1 cellular context compared by ENCODE assay signal in the genomic region with DNA sequence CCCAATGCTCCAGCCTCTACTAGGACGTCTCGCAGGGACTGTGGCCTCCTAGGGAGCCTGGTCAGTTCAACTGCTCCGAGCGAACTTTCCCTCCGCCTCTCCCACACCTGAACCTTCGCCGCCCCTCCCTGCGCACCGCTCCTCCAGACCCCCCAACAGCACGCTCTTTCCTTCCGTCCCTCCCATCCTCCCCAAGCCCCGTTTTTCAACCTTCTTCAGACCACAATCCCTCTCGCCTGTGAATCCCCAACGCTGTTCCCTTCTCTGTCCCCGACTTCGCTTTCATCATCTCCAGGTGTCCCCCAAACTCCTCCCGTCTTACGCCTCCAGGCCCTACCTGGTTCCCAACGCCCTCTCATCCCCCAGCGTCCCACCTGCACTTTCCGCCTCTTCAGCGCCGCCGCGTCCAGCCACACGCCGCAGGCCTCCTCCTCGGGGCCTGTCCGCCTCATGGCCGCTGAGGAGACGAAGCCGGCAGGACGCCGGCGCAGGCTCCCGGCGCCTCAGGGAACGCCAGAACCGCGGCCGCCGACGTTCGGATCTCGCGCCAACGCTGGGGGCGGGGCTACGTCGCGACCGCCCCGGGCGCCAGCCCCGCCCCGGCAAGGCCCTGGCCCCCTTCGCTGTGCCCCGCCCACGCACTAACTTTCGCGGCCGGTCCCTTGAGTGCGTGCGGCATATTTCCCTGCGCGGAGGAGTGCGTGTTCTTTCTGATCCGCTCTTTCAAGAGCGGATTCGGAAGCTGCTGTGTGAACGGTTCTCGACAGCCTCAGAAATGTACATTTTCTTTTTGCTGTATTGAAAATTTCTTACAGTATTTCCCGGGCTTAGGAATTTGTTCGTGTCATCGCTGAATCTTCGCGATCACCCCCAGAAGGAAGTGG.
TF ChIP-seq lines count a peak whose summit lies in the region.

TSS of gene AUNIP (minus strand) at position 552 of the 884 bp plus-strand sequence. CDS start at position 452, 100 bp downstream.

TF ChIP-seq in HEK293, 187 proteins besides CTCF, POLR2A, EP300 and RAD21 (continued from another document):
- TF ChIP-seq SP2 (tag by site-specific recombination; IDR thresholded peaks at IDR 0.05) (peak; percentile 57), HOXC10 (CRISPR knock-in tag; IDR thresholded peaks at IDR 0.05) (no peak), ZNF221 (tag by site-specific recombination; IDR thresholded peaks at IDR 0.05; ENCODE audit: borderline replicate concordance) (no peak), ZSCAN23 (tag by site-specific recombination; IDR thresholded peaks at IDR 0.05) (peak; percentile 86; the same call in 1 of the 2 replicates), ZNF10 (tag by site-specific recombination; IDR thresholded peaks at IDR 0.05) (no peak; the same call in 1 of the 2 replicates), ZNF701 (tag by site-specific recombination; IDR thresholded peaks at IDR 0.05) (0 out of 2 replicates have a peak, but pooled peaks have one; percentile 71), ZNF792 (tag by site-specific recombination; IDR thresholded peaks at IDR 0.05) (peak; percentile 29; the same call in 1 of the 2 replicates), ZNF24 (tag by site-specific recombination; IDR thresholded peaks at IDR 0.05) (0 out of 2 replicates have a peak, but pooled peaks have one; percentile 74), ZBTB1 (tag by site-specific recombination; IDR thresholded peaks at IDR 0.05) (no peak; the same call in 1 of the 2 replicates), ZNF830 (tag by site-specific recombination; IDR thresholded peaks at IDR 0.05; ENCODE audit: low read depth) (no peak), KLF7 (tag by site-specific recombination; IDR thresholded peaks at IDR 0.05; ENCODE audit: borderline replicate concordance) (peak; percentile 80; the same call in 1 of the 2 replicates), PRDM10 (tag by site-specific recombination; IDR thresholded peaks at IDR 0.05) (peak; percentile 99), ZNF112 (tag by site-specific recombination; IDR thresholded peaks at IDR 0.05) (no peak), ZSCAN5A (tag by site-specific recombination; IDR thresholded peaks at IDR 0.05) (no peak), ZNF140 (tag by site-specific recombination; IDR thresholded peaks at IDR 0.05) (no peak), ZNF266 (tag by site-specific recombination; IDR thresholded peaks at IDR 0.05; ENCODE audit: low read depth) (no peak), HIC1 (tag by site-specific recombination; IDR thresholded peaks at IDR 0.05) (no peak)
